Comparison of ENCODE assay signal across 16 cellular contexts in genomic region chr6:144911322-144911721, GRCh38.
DNase-seq lines count a peak whose midpoint lies in the region; ATAC-seq, FAIRE-seq and TF ChIP-seq lines count a peak whose summit lies in the region.
"Had no signal": no experiment of that assay in that cellular context is flagged by ENCODE, and none has a peak within 500 bp of the region (broad histone marks: within the 10 kb centered on the region; RNA-seq: fewer than 3 reads in every experiment).

No MANE protein-coding gene starts in this region.

- no peak overlapping the region for H3K27ac Mint-ChIP-seq in GM23338
- H3K27ac Mint-ChIP-seq: B cell; CD8-positive, alpha-beta T cell; H9 had no signal

- H3K4me3 ChIP-seq in GM23338 (no peak overlapping the region), osteoblast (ENCODE audit: insufficient read depth, low read length) (no peak overlapping the region)
- H3K4me3 ChIP-seq: BLaER1 treated with 17β-estradiol and CSF1 and Interleukin-3, amounts not matched to agents 10 nM and 100 nM had no signal

- no peaks in the 10 kb centered on the region for H3K9me3 ChIP-seq in osteoblast (ENCODE audit: low read depth, low read length)
- H3K9me3 ChIP-seq: BLaER1 treated with 17β-estradiol and CSF1 and Interleukin-3, amounts not matched to agents 10 nM and 100 nM had no signal

- DNase-seq in GM23338 (ENCODE audit: low spot score): no peak
- DNase-seq in MV-4-11 (lab: John Stamatoyannopoulos, UW): peak; percentile 45
- DNase-seq in osteoblast (ENCODE audit: insufficient read length, low spot score, missing footprints): no peak
- DNase-seq in frontal cortex (ENCODE audit: low spot score in 2 of 2): no peak
- no peak for DNase-seq in SHP77 treated with DMSO at 0.1 percent for 48 hours (lab: John Stamatoyannopoulos, UW)
- DNase-seq: Calu3; CD8-positive, alpha-beta T cell; DMS79 treated with DMSO at 0.1 percent for 48 hours; GF-D8; H9; KBM-7 had no signal

- no peaks in the 10 kb centered on the region for H3K4me1 ChIP-seq in GM23338 (ENCODE audit: insufficient read depth)
- H3K4me1 ChIP-seq in osteoblast (ENCODE audit: insufficient read depth, low read length): peaks cover 9% of the 10 kb centered on the region

- H3K36me3 ChIP-seq in GM23338 (ENCODE audit: insufficient read depth) (no peaks in the 10 kb centered on the region), osteoblast (ENCODE audit: insufficient read depth, low read length) (no peaks in the 10 kb centered on the region)
- H3K36me3 ChIP-seq: BLaER1 treated with 17β-estradiol and CSF1 and Interleukin-3, amounts not matched to agents 10 nM and 100 nM had no signal

- H3K27me3 ChIP-seq in GM23338 (ENCODE audit: insufficient read depth) (no peaks in the 10 kb centered on the region), osteoblast (ENCODE audit: insufficient read depth, low read length) (no peaks in the 10 kb centered on the region)
- H3K27me3 ChIP-seq: BLaER1 treated with 17β-estradiol and CSF1 and Interleukin-3, amounts not matched to agents 10 nM and 100 nM had no signal

- no peaks in the 10 kb centered on the region for H3K9me2 ChIP-seq in GM23338 (ENCODE audit: insufficient read depth)

- H3K4me3 Mint-ChIP-seq in GM23338: no peak overlapping the region
- H3K4me3 Mint-ChIP-seq: B cell; CD8-positive, alpha-beta T cell; H9 had no signal

- peak; percentile 52 for ATAC-seq in GM18502 (IDR thresholded peaks at IDR 0.05; ENCODE audit: poor library complexity, unreplicated experiment)
- ATAC-seq in GM23338: no peak
- ATAC-seq: CD8-positive, alpha-beta T cell had no signal

- H2AFZ ChIP-seq in GM23338 (peak overlapping the region; percentile 64; the same call in 1 of the 2 replicates), osteoblast (ENCODE audit: low read length) (no peak overlapping the region)

- no peak overlapping the region for H3K4me2 ChIP-seq in GM23338
- no peak overlapping the region for H3K4me2 ChIP-seq in osteoblast (ENCODE audit: insufficient read depth, low read length)
- H3K4me2 ChIP-seq: BLaER1 treated with 17β-estradiol and CSF1 and Interleukin-3, amounts not matched to agents 10 nM and 100 nM had no signal

- TF ChIP-seq CTCF in GM23338 (conservative IDR thresholded peaks at IDR 0.05; ENCODE audit: low read depth in 2 of 2) (no peak), osteoblast (IDR thresholded peaks at IDR 0.05; ENCODE audit: extremely low read depth, low read depth, low read length) (no peak)

- peaks cover 7% of the 10 kb centered on the region; the same call in 1 of the 3 replicates for H3K36me3 Mint-ChIP-seq in GM23338 (ENCODE audit: low read depth)
- H3K36me3 Mint-ChIP-seq: CD8-positive, alpha-beta T cell had no signal

- H3K27ac ChIP-seq in GM23338 (ENCODE audit: low read depth) (no peak overlapping the region), osteoblast (ENCODE audit: low read depth, low read length) (no peak overlapping the region)
- H3K27ac ChIP-seq: BLaER1 treated with 17β-estradiol and CSF1 and Interleukin-3, amounts not matched to agents 10 nM and 100 nM; HL-60 had no signal

- peaks cover 13% of the 10 kb centered on the region; the same call in 2 of the 3 replicates for H3K4me1 Mint-ChIP-seq in GM23338
- H3K4me1 Mint-ChIP-seq: B cell had no signal

- no peaks in the 10 kb centered on the region for H4K20me1 ChIP-seq in GM23338 (replicated peaks; ENCODE audit: insufficient read depth)
- no peaks in the 10 kb centered on the region for H4K20me1 ChIP-seq in osteoblast (ENCODE audit: insufficient read depth, low read length)
- H4K20me1 ChIP-seq: BLaER1 treated with 17β-estradiol and CSF1 and Interleukin-3, amounts not matched to agents 10 nM and 100 nM had no signal

- H3F3A ChIP-seq in GM23338 (replicated peaks; ENCODE audit: low read depth): no peaks in the 10 kb centered on the region

- FAIRE-seq in frontal cortex (lab: Jason Lieb, UNC): no peak
- FAIRE-seq: H1 had no signal

- H3K27me3 Mint-ChIP-seq in GM23338 (ENCODE audit: insufficient read depth, low read depth, poor library complexity): no peaks in the 10 kb centered on the region

- H3K9me3 Mint-ChIP-seq in GM23338: no peaks in the 10 kb centered on the region
- H3K9me3 Mint-ChIP-seq: CD8-positive, alpha-beta T cell had no signal

- H3K79me2 ChIP-seq in GM23338 (replicated peaks; ENCODE audit: insufficient read depth): no peaks in the 10 kb centered on the region
- H3K79me2 ChIP-seq in osteoblast (ENCODE audit: insufficient read depth, low read length): no peaks in the 10 kb centered on the region

TF ChIP-seq in GM23338, 12 proteins besides CTCF, POLR2A, EP300 and RAD21 (continues in another document):
- no peak for TF ChIP-seq NANOG (IDR thresholded peaks at IDR 0.05; ENCODE audit: borderline replicate concordance)
- TF ChIP-seq STAT1 (IDR thresholded peaks at IDR 0.05; ENCODE audit: unreplicated experiment): no peak
- no peak for TF ChIP-seq ZNF114 (CRISPR knock-in tag; IDR thresholded peaks at IDR 0.05)
- TF ChIP-seq REST (IDR thresholded peaks at IDR 0.05; ENCODE audit: unreplicated experiment): no peak
- TF ChIP-seq, protein P1, sequence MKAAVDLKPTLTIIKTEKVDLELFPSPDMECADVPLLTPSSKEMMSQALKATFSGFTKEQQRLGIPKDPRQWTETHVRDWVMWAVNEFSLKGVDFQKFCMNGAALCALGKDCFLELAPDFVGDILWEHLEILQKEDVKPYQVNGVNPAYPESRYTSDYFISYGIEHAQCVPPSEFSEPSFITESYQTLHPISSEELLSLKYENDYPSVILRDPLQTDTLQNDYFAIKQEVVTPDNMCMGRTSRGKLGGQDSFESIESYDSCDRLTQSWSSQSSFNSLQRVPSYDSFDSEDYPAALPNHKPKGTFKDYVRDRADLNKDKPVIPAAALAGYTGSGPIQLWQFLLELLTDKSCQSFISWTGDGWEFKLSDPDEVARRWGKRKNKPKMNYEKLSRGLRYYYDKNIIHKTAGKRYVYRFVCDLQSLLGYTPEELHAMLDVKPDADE (IDR thresholded peaks at IDR 0.05): no peak
